In the genomic region with DNA sequence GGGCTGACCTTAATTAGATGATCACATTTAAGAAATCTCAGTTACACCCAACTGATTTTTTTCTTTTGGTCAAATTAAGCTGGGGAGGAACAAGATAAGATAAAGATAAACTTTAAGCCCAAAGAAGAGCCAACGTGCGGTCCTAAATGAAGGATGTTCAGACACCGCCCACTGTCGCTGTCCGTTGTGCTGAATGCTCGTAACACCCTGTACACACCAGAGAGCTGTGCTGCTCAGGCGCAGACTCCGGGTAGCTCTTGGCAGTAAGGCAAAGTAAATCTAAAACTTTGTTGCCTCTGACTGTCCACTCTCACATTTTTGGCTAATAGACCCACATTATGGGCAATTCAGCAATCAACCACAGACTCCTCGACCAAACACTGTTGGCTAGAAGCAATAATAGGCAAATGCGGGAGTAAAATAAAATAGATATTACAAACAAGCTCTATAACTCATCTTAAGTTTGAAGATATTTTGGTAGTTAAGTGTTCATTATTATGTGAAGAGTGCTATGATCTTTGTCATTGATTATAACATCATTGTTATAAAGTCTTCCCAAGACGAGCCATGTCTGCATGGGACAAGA, we compare ENCODE assay signal across 10 cellular contexts. TPM values are rescaled to one million over a fixed set of nuclear protein-coding genes. Genes with fewer than 3 reads are reported as not detected.
DNase-seq lines count a peak whose midpoint lies in the region; ATAC-seq and TF ChIP-seq lines count a peak whose summit lies in the region.
"Had no signal": no experiment of that assay in that cellular context is flagged by ENCODE, and none has a peak within 500 bp of the region (broad histone marks: within the 10 kb centered on the region; RNA-seq: fewer than 3 reads in every experiment).

No MANE protein-coding gene starts in this region.

- H3K9me3 Mint-ChIP-seq in effector memory CD8-positive, alpha-beta T cell: peaks cover 0 to 2% of the 10 kb centered on the region in 2 donors
- H3K9me3 Mint-ChIP-seq: dendritic cell treated with granulocyte-macrophage colony-stimulating factor and Interleukin-4, amounts not matched to agents 40 ng/mL and 50 ng/mL, for 4 days had no signal

- ATAC-seq in effector memory CD8-positive, alpha-beta T cell (replicated peaks): no peak

- no peaks in the 10 kb centered on the region for H3K27me3 Mint-ChIP-seq in effector memory CD8-positive, alpha-beta T cell
- H3K27me3 Mint-ChIP-seq: dendritic cell treated with granulocyte-macrophage colony-stimulating factor and Interleukin-4, amounts not matched to agents 40 ng/mL and 50 ng/mL, for 4 days had no signal

- H3K27ac ChIP-seq in substantia nigra (ENCODE audit: low read depth, low read length, poor library complexity, severe bottlenecking) (no peak overlapping the region), prostate gland (no peak overlapping the region)
- H3K27ac ChIP-seq: parathyroid adenoma had no signal

- H3K4me1 Mint-ChIP-seq in effector memory CD8-positive, alpha-beta T cell (ENCODE audit: low read depth in 2 of 2): no peaks in the 10 kb centered on the region

- intact Hi-C loops in prostate gland (cut with DNase I): no loop called here

- DNase-seq in A172 (ENCODE audit: low spot score) (peak; percentile 57), H4 (ENCODE audit: low spot score) (peak; percentile 20), SK-N-DZ (ENCODE audit: low spot score) (peak; percentile 59), glomerular visceral epithelial cell (ENCODE audit: extremely low spot score) (peak; percentile 34), substantia nigra (lab: John Stamatoyannopoulos, UW) (no peak), prostate gland (ENCODE audit: low spot score) (no peak), HPDE6-E6E7 (ENCODE audit: extremely low spot score) (no peak)
- no peak for DNase-seq in effector memory CD8-positive, alpha-beta T cell

- no peak for TF ChIP-seq POLR2A in prostate gland (IDR thresholded peaks at IDR 0.05)

- no peaks in the 10 kb centered on the region for H3K9me3 ChIP-seq in prostate gland

- no peaks in the 10 kb centered on the region for H3K4me1 ChIP-seq in prostate gland (replicated peaks)
- H3K4me1 ChIP-seq: parathyroid adenoma had no signal

- 34% methylated on average over 11 of the region's 11 CpGs for WGBS in prostate gland

- H3K27ac Mint-ChIP-seq in effector memory CD8-positive, alpha-beta T cell: no peak overlapping the region
- H3K27ac Mint-ChIP-seq: dendritic cell treated with granulocyte-macrophage colony-stimulating factor and Interleukin-4, amounts not matched to agents 40 ng/mL and 50 ng/mL, for 4 days had no signal

- no peak for TF ChIP-seq CTCF in prostate gland (IDR thresholded peaks at IDR 0.05)

- no peak overlapping the region for H3K4me3 Mint-ChIP-seq in effector memory CD8-positive, alpha-beta T cell
- H3K4me3 Mint-ChIP-seq: dendritic cell treated with granulocyte-macrophage colony-stimulating factor and Interleukin-4, amounts not matched to agents 40 ng/mL and 50 ng/mL, for 4 days had no signal

- H3K4me3 ChIP-seq in prostate gland: no peak overlapping the region

- no peaks in the 10 kb centered on the region for H3K36me3 Mint-ChIP-seq in effector memory CD8-positive, alpha-beta T cell (ENCODE audit: insufficient read depth)

- H3K36me3 ChIP-seq in prostate gland: no peaks in the 10 kb centered on the region

- peaks cover 3% of the 10 kb centered on the region for H3K27me3 ChIP-seq in prostate gland (replicated peaks; ENCODE audit: insufficient read depth)

RNA-seq across cellular contexts. Expression of a gene that starts 57.1 kb away (rescaled TPM):
- 10.5 and 11.7 TPM in 2 replicates for total RNA-seq in A172 (2014; rRNA removed; shearing (Covaris generic))
- 2.6 and 14.7 TPM in 2 replicates for total RNA-seq in H4 (2014; rRNA removed; shearing (Covaris generic))
- polyA plus RNA-seq in SK-N-DZ (2014; cell fraction: cytosol; rRNA removed): 1.8 and 5.7 TPM in 2 replicates
- 0.98 and 2.2 TPM in 2 replicates for polyA plus RNA-seq in SK-N-DZ (2014; cell fraction: nucleus; rRNA removed)
- total RNA-seq in prostate gland: 10 to 100 TPM in 1 of 2 donors, under 1 TPM in 1; 0.27 to 61.3 TPM

Comparison
In these comparisons a context has a peak if more than half of its experiments do, and no peak if none do; other contexts are left out.
1. DNase-seq: peak in A172 (single experiment), H4 (single experiment), SK-N-DZ (single experiment) and glomerular visceral epithelial cell (single experiment); none in substantia nigra (0 of 49), effector memory CD8-positive, alpha-beta T cell (0 of 3), prostate gland (single experiment) and HPDE6-E6E7 (single experiment).